8 cellular contexts compared by ENCODE assay signal in the genomic region with DNA sequence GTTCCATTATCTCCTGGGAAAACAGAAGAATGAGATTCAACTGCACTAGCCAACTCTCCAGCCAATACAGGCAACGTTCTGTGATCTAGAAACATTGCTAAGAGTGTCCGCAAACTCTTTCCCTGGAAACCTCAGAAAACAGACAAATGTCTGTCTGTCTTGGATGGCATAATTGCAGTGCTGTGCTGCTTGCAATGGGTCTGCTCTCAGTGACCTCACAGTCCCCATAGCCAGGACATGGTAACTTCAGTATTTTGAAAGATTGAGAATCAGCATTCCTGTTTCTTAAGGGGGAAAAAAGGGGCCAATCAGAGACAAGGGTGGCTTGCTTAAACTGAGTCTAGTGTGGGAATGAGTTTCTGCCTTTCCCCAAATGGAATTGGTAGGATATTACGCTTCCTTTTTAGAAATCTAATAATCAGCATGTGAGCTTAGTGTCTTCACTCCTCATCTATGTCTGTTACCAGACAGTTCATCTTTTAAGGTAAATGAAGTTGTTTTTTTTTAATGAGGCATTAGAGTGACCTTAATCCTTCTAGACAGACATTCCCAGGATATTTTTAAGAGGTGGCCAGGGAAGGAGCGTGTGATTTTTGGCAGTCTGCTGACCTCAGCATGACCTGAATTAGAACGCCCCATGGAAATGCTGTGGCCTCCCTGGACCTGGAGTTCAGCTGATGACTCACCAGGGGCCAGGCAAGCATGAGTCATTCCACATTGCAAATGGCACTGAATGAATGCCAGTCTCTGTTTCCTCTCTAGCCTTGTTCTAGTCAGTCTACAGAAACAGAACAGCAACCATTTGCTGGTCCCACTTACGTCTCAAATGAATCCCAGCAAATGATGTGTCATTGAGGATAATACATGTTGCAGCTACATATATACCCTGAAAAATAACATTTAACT.
A peak's percentile ranks its signal among the peaks of the same experiment; 100 is the strongest.
DNase-seq lines count a peak whose midpoint lies in the region; ATAC-seq and TF ChIP-seq lines count a peak whose summit lies in the region.

No MANE protein-coding gene starts in this region.

- TF ChIP-seq CTCF in coronary artery (IDR thresholded peaks at IDR 0.05) (no peak), stomach (IDR thresholded peaks at IDR 0.05) (no peak)

- H3K9me3 ChIP-seq in stomach, result no peaks in the 10 kb centered on the region

- DNase-seq in activated naive CD4-positive, alpha-beta T cell treated with Interleukin-2 at 50 U/mL for 16 hours, result peak; percentile 9
- DNase-seq in activated naive CD4-positive, alpha-beta T cell treated with anti-CD3 and anti-CD28 coated beads, Interleukin-2, amount 50 U/mL, for 16 hours, result no peak
- peak; percentile 0 for DNase-seq in NOMO-1 treated with dmso at 0.1 percent for 144 hours (lab: John Stamatoyannopoulos, UW; ENCODE audit: unreplicated experiment)
- DNase-seq in coronary artery (ENCODE audit: low spot score), result peak; percentile 85
- DNase-seq in left lobe of liver (ENCODE audit: low spot score), result peak; percentile 84
- peak; percentile 56 for DNase-seq in stomach
- no peak for DNase-seq in cortex of kidney (lab: John Stamatoyannopoulos, UW)
- no peak for DNase-seq in NCI-H1105 (lab: John Stamatoyannopoulos, UW)

- H3K27ac ChIP-seq in coronary artery, result peak overlapping the region; percentile 65 to 71
- peak overlapping the region in 2 of 5 donors; percentile 45 to 49 for H3K27ac ChIP-seq in stomach

- H3K27me3 ChIP-seq in stomach, result no peaks in the 10 kb centered on the region

- no peak overlapping the region for H3K4me3 ChIP-seq in coronary artery
- no peak overlapping the region for H3K4me3 ChIP-seq in stomach

- no peak for TF ChIP-seq POLR2A in stomach (IDR thresholded peaks at IDR 0.05)

- H3K4me1 ChIP-seq in stomach, result peaks cover 4 to 39% (median 7%) of the 10 kb centered on the region in 4 donors

- ATAC-seq in left lobe of liver, result peak; percentile 88

- intact Hi-C loops in stomach (cut with DNase I; ENCODE audit: low total_unique reads), result no loop called here

- H3K36me3 ChIP-seq in stomach, result no peaks in the 10 kb centered on the region

- TF ChIP-seq EP300 in stomach (IDR thresholded peaks at IDR 0.05), result no peak

- 46 to 67% (median 55%) methylated on average over 6 of the region's 6 CpGs for WGBS in stomach, 5 donors

Comparison
In these comparisons a context has a peak if more than half of its experiments do, and no peak if none do; other contexts are left out.
1. DNase-seq: peak in activated naive CD4-positive, alpha-beta T cell treated with Interleukin-2 at 50 U/mL for 16 hours (single experiment), NOMO-1 treated with dmso at 0.1 percent for 144 hours (single experiment), coronary artery (single experiment), left lobe of liver (single experiment) and stomach (single experiment); none in activated naive CD4-positive, alpha-beta T cell treated with anti-CD3 and anti-CD28 coated beads, Interleukin-2, amount 50 U/mL, for 16 hours (single experiment), cortex of kidney (single experiment) and NCI-H1105 (single experiment).